In the genomic region with DNA sequence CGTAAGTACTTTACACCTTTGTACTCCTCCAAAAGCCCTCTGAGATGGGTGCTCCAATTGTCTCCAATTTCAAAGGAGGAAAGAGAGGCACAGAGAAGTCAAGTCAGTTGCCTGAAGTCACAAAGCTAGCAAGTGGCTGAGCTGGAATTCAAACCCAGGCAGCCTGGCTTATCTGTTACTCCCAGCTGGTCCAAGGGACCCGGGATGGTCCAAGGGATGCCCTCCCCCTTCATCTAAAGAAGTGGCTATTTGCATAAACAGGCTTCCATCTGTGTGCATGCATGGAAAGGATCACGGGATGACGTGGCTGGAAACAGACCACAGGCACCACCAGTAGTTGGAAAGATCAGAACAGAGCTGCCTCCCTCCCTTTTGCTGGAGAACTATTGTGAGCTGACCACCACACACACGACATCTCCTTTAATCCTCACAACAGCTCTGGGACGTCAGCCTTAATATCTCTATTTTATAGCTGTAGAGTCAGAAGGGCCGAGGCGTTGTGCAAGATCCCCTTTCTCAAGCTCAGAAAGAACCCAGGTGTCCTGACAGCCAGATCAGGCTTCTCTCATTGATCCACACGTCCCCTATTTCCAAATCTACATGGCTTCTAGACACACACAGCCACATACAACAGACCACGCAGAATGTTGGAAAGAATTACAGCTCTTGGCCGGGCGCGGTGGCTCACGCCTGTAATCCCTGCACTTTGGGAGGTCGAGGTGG, we compare ENCODE assay signal across 1 cellular context.
TF ChIP-seq lines count a peak whose summit lies in the region.

No MANE protein-coding gene starts in this region.

TF ChIP-seq in K562, 482 proteins besides CTCF, POLR2A, EP300 and RAD21 (continues in another document):
- no peak for TF ChIP-seq RNF219 (CRISPR knock-in tag; IDR thresholded peaks at IDR 0.05)
- TF ChIP-seq RFX7 (CRISPR knock-in tag; IDR thresholded peaks at IDR 0.05) = no peak
- TF ChIP-seq ZNF785 (CRISPR knock-in tag; IDR thresholded peaks at IDR 0.05) = no peak
- no peak for TF ChIP-seq THRA (IDR thresholded peaks at IDR 0.05)
- no peak for TF ChIP-seq OTX1 (CRISPR knock-in tag; IDR thresholded peaks at IDR 0.05)
- TF ChIP-seq KDM2B (CRISPR knock-in tag; IDR thresholded peaks at IDR 0.05) = no peak
- no peak for TF ChIP-seq FOXJ3 (CRISPR knock-in tag; IDR thresholded peaks at IDR 0.05)
- TF ChIP-seq BCOR (IDR thresholded peaks at IDR 0.05) = peak; percentile 80
- no peak for TF ChIP-seq E2F3 (CRISPR knock-in tag; IDR thresholded peaks at IDR 0.05)
- TF ChIP-seq ESRRA (IDR thresholded peaks at IDR 0.05; ENCODE audit: borderline replicate concordance, low read depth) = no peak
- no peak for TF ChIP-seq NFRKB (IDR thresholded peaks at IDR 0.05; ENCODE audit: low read depth)
- no peak for TF ChIP-seq SMC3 (conservative IDR thresholded peaks at IDR 0.05; ENCODE audit: insufficient read depth, low read depth, low read length)
- no peak for TF ChIP-seq ZNF561 (CRISPR knock-in tag; conservative IDR thresholded peaks at IDR 0.05)
- no peak for TF ChIP-seq RAD51 (IDR thresholded peaks at IDR 0.05; ENCODE audit: borderline replicate concordance, low read depth)
- no peak for TF ChIP-seq PRMT5 (CRISPR knock-in tag; IDR thresholded peaks at IDR 0.05)
- 0 out of 2 replicates have a peak, but pooled peaks have one; percentile 28 for TF ChIP-seq DPF2 (IDR thresholded peaks at IDR 0.05)
- no peak for TF ChIP-seq ZNF79 (CRISPR knock-in tag; IDR thresholded peaks at IDR 0.05; ENCODE audit: low read depth)
- no peak for TF ChIP-seq LCOR (CRISPR knock-in tag; IDR thresholded peaks at IDR 0.05)
- peak; percentile 35; the same call in 1 of the 2 replicates for TF ChIP-seq BHLHE40 (IDR thresholded peaks at IDR 0.05; ENCODE audit: low read length)
- no peak for TF ChIP-seq NCOA6 (IDR thresholded peaks at IDR 0.05)
- no peak for TF ChIP-seq SFPQ (IDR thresholded peaks at IDR 0.05; ENCODE audit: low read depth, low read length)
- TF ChIP-seq ZFP36 (IDR thresholded peaks at IDR 0.05; ENCODE audit: low read depth, low read length, partially characterized antibody) = peak; percentile 90
- TF ChIP-seq RBM22 (IDR thresholded peaks at IDR 0.05; ENCODE audit: low read depth, low read length, poor library complexity, severe bottlenecking) = no peak
- TF ChIP-seq CSDE1 (IDR thresholded peaks at IDR 0.05) = no peak
- TF ChIP-seq E2F4 (CRISPR knock-in tag; IDR thresholded peaks at IDR 0.05; ENCODE audit: low read depth) = no peak
- TF ChIP-seq, protein P1, sequence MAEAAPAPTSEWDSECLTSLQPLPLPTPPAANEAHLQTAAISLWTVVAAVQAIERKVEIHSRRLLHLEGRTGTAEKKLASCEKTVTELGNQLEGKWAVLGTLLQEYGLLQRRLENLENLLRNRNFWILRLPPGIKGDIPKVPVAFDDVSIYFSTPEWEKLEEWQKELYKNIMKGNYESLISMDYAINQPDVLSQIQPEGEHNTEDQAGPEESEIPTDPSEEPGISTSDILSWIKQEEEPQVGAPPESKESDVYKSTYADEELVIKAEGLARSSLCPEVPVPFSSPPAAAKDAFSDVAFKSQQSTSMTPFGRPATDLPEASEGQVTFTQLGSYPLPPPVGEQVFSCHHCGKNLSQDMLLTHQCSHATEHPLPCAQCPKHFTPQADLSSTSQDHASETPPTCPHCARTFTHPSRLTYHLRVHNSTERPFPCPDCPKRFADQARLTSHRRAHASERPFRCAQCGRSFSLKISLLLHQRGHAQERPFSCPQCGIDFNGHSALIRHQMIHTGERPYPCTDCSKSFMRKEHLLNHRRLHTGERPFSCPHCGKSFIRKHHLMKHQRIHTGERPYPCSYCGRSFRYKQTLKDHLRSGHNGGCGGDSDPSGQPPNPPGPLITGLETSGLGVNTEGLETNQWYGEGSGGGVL (CRISPR knock-in tag; IDR thresholded peaks at IDR 0.05) = no peak
- no peak for TF ChIP-seq ZNF586 (CRISPR knock-in tag; conservative IDR thresholded peaks at IDR 0.05)
- TF ChIP-seq, protein P2, sequence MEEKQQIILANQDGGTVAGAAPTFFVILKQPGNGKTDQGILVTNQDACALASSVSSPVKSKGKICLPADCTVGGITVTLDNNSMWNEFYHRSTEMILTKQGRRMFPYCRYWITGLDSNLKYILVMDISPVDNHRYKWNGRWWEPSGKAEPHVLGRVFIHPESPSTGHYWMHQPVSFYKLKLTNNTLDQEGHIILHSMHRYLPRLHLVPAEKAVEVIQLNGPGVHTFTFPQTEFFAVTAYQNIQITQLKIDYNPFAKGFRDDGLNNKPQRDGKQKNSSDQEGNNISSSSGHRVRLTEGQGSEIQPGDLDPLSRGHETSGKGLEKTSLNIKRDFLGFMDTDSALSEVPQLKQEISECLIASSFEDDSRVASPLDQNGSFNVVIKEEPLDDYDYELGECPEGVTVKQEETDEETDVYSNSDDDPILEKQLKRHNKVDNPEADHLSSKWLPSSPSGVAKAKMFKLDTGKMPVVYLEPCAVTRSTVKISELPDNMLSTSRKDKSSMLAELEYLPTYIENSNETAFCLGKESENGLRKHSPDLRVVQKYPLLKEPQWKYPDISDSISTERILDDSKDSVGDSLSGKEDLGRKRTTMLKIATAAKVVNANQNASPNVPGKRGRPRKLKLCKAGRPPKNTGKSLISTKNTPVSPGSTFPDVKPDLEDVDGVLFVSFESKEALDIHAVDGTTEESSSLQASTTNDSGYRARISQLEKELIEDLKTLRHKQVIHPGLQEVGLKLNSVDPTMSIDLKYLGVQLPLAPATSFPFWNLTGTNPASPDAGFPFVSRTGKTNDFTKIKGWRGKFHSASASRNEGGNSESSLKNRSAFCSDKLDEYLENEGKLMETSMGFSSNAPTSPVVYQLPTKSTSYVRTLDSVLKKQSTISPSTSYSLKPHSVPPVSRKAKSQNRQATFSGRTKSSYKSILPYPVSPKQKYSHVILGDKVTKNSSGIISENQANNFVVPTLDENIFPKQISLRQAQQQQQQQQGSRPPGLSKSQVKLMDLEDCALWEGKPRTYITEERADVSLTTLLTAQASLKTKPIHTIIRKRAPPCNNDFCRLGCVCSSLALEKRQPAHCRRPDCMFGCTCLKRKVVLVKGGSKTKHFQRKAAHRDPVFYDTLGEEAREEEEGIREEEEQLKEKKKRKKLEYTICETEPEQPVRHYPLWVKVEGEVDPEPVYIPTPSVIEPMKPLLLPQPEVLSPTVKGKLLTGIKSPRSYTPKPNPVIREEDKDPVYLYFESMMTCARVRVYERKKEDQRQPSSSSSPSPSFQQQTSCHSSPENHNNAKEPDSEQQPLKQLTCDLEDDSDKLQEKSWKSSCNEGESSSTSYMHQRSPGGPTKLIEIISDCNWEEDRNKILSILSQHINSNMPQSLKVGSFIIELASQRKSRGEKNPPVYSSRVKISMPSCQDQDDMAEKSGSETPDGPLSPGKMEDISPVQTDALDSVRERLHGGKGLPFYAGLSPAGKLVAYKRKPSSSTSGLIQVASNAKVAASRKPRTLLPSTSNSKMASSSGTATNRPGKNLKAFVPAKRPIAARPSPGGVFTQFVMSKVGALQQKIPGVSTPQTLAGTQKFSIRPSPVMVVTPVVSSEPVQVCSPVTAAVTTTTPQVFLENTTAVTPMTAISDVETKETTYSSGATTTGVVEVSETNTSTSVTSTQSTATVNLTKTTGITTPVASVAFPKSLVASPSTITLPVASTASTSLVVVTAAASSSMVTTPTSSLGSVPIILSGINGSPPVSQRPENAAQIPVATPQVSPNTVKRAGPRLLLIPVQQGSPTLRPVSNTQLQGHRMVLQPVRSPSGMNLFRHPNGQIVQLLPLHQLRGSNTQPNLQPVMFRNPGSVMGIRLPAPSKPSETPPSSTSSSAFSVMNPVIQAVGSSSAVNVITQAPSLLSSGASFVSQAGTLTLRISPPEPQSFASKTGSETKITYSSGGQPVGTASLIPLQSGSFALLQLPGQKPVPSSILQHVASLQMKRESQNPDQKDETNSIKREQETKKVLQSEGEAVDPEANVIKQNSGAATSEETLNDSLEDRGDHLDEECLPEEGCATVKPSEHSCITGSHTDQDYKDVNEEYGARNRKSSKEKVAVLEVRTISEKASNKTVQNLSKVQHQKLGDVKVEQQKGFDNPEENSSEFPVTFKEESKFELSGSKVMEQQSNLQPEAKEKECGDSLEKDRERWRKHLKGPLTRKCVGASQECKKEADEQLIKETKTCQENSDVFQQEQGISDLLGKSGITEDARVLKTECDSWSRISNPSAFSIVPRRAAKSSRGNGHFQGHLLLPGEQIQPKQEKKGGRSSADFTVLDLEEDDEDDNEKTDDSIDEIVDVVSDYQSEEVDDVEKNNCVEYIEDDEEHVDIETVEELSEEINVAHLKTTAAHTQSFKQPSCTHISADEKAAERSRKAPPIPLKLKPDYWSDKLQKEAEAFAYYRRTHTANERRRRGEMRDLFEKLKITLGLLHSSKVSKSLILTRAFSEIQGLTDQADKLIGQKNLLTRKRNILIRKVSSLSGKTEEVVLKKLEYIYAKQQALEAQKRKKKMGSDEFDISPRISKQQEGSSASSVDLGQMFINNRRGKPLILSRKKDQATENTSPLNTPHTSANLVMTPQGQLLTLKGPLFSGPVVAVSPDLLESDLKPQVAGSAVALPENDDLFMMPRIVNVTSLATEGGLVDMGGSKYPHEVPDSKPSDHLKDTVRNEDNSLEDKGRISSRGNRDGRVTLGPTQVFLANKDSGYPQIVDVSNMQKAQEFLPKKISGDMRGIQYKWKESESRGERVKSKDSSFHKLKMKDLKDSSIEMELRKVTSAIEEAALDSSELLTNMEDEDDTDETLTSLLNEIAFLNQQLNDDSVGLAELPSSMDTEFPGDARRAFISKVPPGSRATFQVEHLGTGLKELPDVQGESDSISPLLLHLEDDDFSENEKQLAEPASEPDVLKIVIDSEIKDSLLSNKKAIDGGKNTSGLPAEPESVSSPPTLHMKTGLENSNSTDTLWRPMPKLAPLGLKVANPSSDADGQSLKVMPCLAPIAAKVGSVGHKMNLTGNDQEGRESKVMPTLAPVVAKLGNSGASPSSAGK (IDR thresholded peaks at IDR 0.05) = no peak
- TF ChIP-seq ATF1 (CRISPR knock-in tag; IDR thresholded peaks at IDR 0.05) = no peak
- TF ChIP-seq ATF1 (tag; IDR thresholded peaks at IDR 0.05) = peak; percentile 56
- no peak for TF ChIP-seq MEF2A (IDR thresholded peaks at IDR 0.05; ENCODE audit: control insufficient read depth, low read depth, low read length)
- TF ChIP-seq GTF2A2 (tag; IDR thresholded peaks at IDR 0.05) = no peak
- TF ChIP-seq SREBF2 (CRISPR knock-in tag; IDR thresholded peaks at IDR 0.05) = no peak
- no peak for TF ChIP-seq ZNF354B (CRISPR knock-in tag; IDR thresholded peaks at IDR 0.05)
- TF ChIP-seq, protein P3, sequence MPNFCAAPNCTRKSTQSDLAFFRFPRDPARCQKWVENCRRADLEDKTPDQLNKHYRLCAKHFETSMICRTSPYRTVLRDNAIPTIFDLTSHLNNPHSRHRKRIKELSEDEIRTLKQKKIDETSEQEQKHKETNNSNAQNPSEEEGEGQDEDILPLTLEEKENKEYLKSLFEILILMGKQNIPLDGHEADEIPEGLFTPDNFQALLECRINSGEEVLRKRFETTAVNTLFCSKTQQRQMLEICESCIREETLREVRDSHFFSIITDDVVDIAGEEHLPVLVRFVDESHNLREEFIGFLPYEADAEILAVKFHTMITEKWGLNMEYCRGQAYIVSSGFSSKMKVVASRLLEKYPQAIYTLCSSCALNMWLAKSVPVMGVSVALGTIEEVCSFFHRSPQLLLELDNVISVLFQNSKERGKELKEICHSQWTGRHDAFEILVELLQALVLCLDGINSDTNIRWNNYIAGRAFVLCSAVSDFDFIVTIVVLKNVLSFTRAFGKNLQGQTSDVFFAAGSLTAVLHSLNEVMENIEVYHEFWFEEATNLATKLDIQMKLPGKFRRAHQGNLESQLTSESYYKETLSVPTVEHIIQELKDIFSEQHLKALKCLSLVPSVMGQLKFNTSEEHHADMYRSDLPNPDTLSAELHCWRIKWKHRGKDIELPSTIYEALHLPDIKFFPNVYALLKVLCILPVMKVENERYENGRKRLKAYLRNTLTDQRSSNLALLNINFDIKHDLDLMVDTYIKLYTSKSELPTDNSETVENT (CRISPR knock-in tag; IDR thresholded peaks at IDR 0.05) = no peak
